ENCODE assay signal across 8 cellular contexts in the genomic region with DNA sequence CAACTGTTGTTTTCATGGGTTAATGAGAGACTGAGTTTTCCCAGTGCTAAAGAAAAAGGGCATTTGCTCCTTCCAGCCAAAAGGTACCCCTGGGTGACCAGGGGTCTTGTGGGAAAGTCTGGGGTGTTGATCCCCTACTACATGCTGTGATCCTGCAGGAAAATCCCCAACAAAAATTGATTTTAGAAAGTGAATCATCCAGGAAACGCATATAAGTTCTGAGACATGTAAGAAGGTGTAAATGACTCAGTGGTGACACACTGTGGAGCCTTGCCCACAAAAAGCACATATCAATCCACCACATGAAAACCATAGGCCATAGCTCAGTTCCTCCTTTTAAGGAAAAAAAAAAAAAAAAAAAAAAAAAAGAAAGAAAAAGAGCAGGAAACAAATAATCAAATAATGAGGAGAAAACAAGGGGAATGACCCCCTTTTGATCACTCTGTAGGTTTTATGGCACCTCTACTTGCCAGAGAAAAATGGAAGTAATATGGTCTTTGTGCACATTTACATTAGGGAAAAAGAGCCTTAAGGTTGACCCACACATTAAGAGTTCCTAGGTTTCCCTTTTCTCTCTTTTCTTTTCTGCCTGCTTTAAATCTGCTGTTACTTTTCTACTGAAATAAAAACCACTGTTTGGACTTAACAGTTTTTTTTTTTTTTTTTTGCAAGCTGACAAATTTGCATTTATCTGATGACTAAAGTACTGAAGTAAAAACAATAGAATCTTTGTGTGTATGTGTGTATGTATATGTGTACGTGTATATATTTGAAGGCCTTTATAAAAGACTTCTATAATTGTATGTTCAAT.
DNase-seq lines count a peak whose midpoint lies in the region; ATAC-seq and TF ChIP-seq lines count a peak whose summit lies in the region.

No MANE protein-coding gene starts in this region.

- peaks cover 8% of the 10 kb centered on the region for H3K4me1 Mint-ChIP-seq in activated CD4-positive, alpha-beta T cell treated with anti-CD3 and anti-CD28 coated beads for 36 hours

- intact Hi-C loops in activated CD4-positive, alpha-beta T cell treated with anti-CD3 and anti-CD28 coated beads for 36 hours (cut with DNase I, micrococcal nuclease), result loop anchor here (1.0 to 5.0 kb wide), 4 partner anchors 140 to 283 kb away; no protein-coding TSS in a partner anchor
- intact Hi-C loops in OCI-LY7 (cut with micrococcal nuclease; ENCODE audit: unreplicated experiment) (no loop called here), Right ventricle myocardium superior (cut with DNase I) (no loop called here)

- H3K27me3 ChIP-seq in osteoblast (ENCODE audit: insufficient read depth, low read length), result no peaks in the 10 kb centered on the region

- H4K20me1 ChIP-seq in OCI-LY7 (ENCODE audit: insufficient read depth, low read length) (no peaks in the 10 kb centered on the region), osteoblast (ENCODE audit: insufficient read depth, low read length) (no peaks in the 10 kb centered on the region)

- H2AFZ ChIP-seq in OCI-LY7 (ENCODE audit: low read length) (no peak overlapping the region), osteoblast (ENCODE audit: low read length) (peak overlapping the region; percentile 39)

- no peaks in the 10 kb centered on the region for H3K9me3 Mint-ChIP-seq in activated CD4-positive, alpha-beta T cell treated with anti-CD3 and anti-CD28 coated beads for 36 hours (ENCODE audit: low read depth)

- POLR2A ChIA-PET in activated CD4-positive, alpha-beta T cell treated with anti-CD3 and anti-CD28 coated beads for 36 hours (lab: Charles Lee), result interaction anchor here (0.7 kb wide), 1 partner anchor 1107 kb away, joined by 3 read pairs; no protein-coding TSS in a partner anchor
- POLR2A ChIA-PET in OCI-LY7 (lab: Charles Lee), result interaction anchor here (0.6 to 1.1 kb wide), 10 partner anchors 9 to 382 kb away, joined by 3 to 6 read pairs (median 3); no protein-coding TSS in a partner anchor

- H3K4me3 ChIP-seq in OCI-LY7 (ENCODE audit: low read depth, low read length, poor library complexity, severe bottlenecking), result no peak overlapping the region
- no peak overlapping the region for H3K4me3 ChIP-seq in osteoblast (ENCODE audit: insufficient read depth, low read length)

- H3K4me3 Mint-ChIP-seq in activated CD4-positive, alpha-beta T cell treated with anti-CD3 and anti-CD28 coated beads for 36 hours, result no peak overlapping the region

- peaks cover 2% of the 10 kb centered on the region for H3K27me3 Mint-ChIP-seq in activated CD4-positive, alpha-beta T cell treated with anti-CD3 and anti-CD28 coated beads for 36 hours

- H3K9me3 ChIP-seq in OCI-LY7 (ENCODE audit: low read length), result no peaks in the 10 kb centered on the region
- no peaks in the 10 kb centered on the region for H3K9me3 ChIP-seq in osteoblast (ENCODE audit: low read depth, low read length)

- DNase-seq in activated CD4-positive, alpha-beta T cell treated with anti-CD3 and anti-CD28 coated beads for 36 hours, result peak; percentile 36
- no peak for DNase-seq in activated CD4-positive, alpha-beta T cell treated with anti-CD3 and anti-CD28 coated beads, Interleukin-2, amount 50 U/mL, for 1 hour
- DNase-seq in OCI-LY7 (ENCODE audit: low spot score), result peak; percentile 17
- DNase-seq in osteoblast (ENCODE audit: insufficient read length, low spot score, missing footprints), result no peak
- DNase-seq in Right ventricle myocardium superior, result no peak
- no peak for DNase-seq in omental fat pad (ENCODE audit: low spot score)
- DNase-seq in iPS-NIHi7 (ENCODE audit: extremely low spot score), result no peak

- ATAC-seq in activated CD4-positive, alpha-beta T cell treated with anti-CD3 and anti-CD28 coated beads for 36 hours, result peak; percentile 96
- peak; percentile 98 for ATAC-seq in HG02884 (IDR thresholded peaks at IDR 0.05; ENCODE audit: unreplicated experiment)
- no peak for ATAC-seq in Right ventricle myocardium superior (ENCODE audit: poor library complexity)
- no peak for ATAC-seq in omental fat pad (ENCODE audit: low FRiP score)

- no peaks in the 10 kb centered on the region for H3K36me3 Mint-ChIP-seq in activated CD4-positive, alpha-beta T cell treated with anti-CD3 and anti-CD28 coated beads for 36 hours (ENCODE audit: low read depth)

- BruUV-seq in OCI-LY7 (replicated peaks; lab: Mats Ljungman, UMichigan), result no TSS peak

- no peak for TF ChIP-seq CTCF in OCI-LY7 (conservative IDR thresholded peaks at IDR 0.05; ENCODE audit: low read length)
- TF ChIP-seq CTCF in osteoblast (IDR thresholded peaks at IDR 0.05; ENCODE audit: extremely low read depth, low read depth, low read length), result no peak
- TF ChIP-seq CTCF in omental fat pad (IDR thresholded peaks at IDR 0.05), result no peak

- no peaks in the 10 kb centered on the region for H3K9me2 ChIP-seq in OCI-LY7 (ENCODE audit: insufficient read depth, low read length)

- CTCF ChIA-PET in activated CD4-positive, alpha-beta T cell treated with anti-CD3 and anti-CD28 coated beads for 36 hours (lab: Charles Lee), result interaction anchor here (0.7 kb wide), 1 partner anchor 37 kb away, joined by 3 read pairs; no protein-coding TSS in a partner anchor
- CTCF ChIA-PET in OCI-LY7 (lab: Charles Lee; ENCODE audit: unreplicated experiment), result no interaction called here

- no peaks in the 10 kb centered on the region for H3K36me3 ChIP-seq in OCI-LY7 (ENCODE audit: insufficient read depth, low read length)
- H3K36me3 ChIP-seq in osteoblast (ENCODE audit: insufficient read depth, low read length), result no peaks in the 10 kb centered on the region

- H3K27ac Mint-ChIP-seq in activated CD4-positive, alpha-beta T cell treated with anti-CD3 and anti-CD28 coated beads for 36 hours, result no peak overlapping the region

- H3K27ac ChIP-seq in OCI-LY7 (ENCODE audit: low read depth, low read length, poor library complexity, severe bottlenecking) (no peak overlapping the region), osteoblast (ENCODE audit: low read depth, low read length) (no peak overlapping the region)

- no peak overlapping the region for H3K4me2 ChIP-seq in OCI-LY7 (ENCODE audit: low read length)
- no peak overlapping the region for H3K4me2 ChIP-seq in osteoblast (ENCODE audit: insufficient read depth, low read length)

- H3K4me1 ChIP-seq in OCI-LY7 (ENCODE audit: insufficient read depth, low read length, poor library complexity, severe bottlenecking), result no peaks in the 10 kb centered on the region
- peaks cover 11% of the 10 kb centered on the region for H3K4me1 ChIP-seq in osteoblast (ENCODE audit: insufficient read depth, low read length)

- H3K79me2 ChIP-seq in OCI-LY7 (ENCODE audit: insufficient read depth, low read depth, low read length) (no peaks in the 10 kb centered on the region), osteoblast (ENCODE audit: insufficient read depth, low read length) (no peaks in the 10 kb centered on the region)

Comparison
In these comparisons a context has a peak if more than half of its experiments do, and no peak if none do; other contexts are left out.
1. DNase-seq: peak in activated CD4-positive, alpha-beta T cell treated with anti-CD3 and anti-CD28 coated beads for 36 hours (single experiment) and OCI-LY7 (single experiment); none in activated CD4-positive, alpha-beta T cell treated with anti-CD3 and anti-CD28 coated beads, Interleukin-2, amount 50 U/mL, for 1 hour (single experiment), osteoblast (single experiment), Right ventricle myocardium superior (single experiment), omental fat pad (single experiment) and iPS-NIHi7 (single experiment).
2. ATAC-seq: peak in activated CD4-positive, alpha-beta T cell treated with anti-CD3 and anti-CD28 coated beads for 36 hours (single experiment) and HG02884 (single experiment); none in Right ventricle myocardium superior (single experiment) and omental fat pad (single experiment).
3. intact Hi-C loops: an anchor here in activated CD4-positive, alpha-beta T cell treated with anti-CD3 and anti-CD28 coated beads for 36 hours (1.0 to 5.0 kb wide); none called in OCI-LY7 and Right ventricle myocardium superior.